Comparison of ENCODE assay signal across 7 cellular contexts in genomic region chr19:57849666-57850473, GRCh38. TPM values are rescaled to one million over a fixed set of nuclear protein-coding genes. Genes with fewer than 3 reads are reported as not detected.
DNase-seq lines count a peak whose midpoint lies in the region; ATAC-seq, FAIRE-seq and TF ChIP-seq lines count a peak whose summit lies in the region.
"Not testable (repeated sequence)": the region's sequence is repeated elsewhere in the genome, so short reads cannot be mapped to it uniquely, and the experiment has no call there.

Gene ZNF587 (plus strand): TSS chr19:57849859. CDS start chr19:57850039, 180 bp downstream.

- WGBS in body of pancreas, 2 donors = 4 to 6% methylated on average over 25 to 42 of the region's 42 CpGs
- WGBS in iPS DF 6.9 (ENCODE audit: insufficient coverage, insufficient read length) = no CpG with 5 or more reads among the region's 42 CpGs
- 0% methylated on average over 42 of the region's 42 CpGs for WGBS in sigmoid colon, 2 donors

- TF ChIP-seq POLR2A in body of pancreas (IDR thresholded peaks at IDR 0.05) = peak in 2 of 3 donors; percentile 46 to 64
- TF ChIP-seq POLR2A in sigmoid colon (IDR thresholded peaks at IDR 0.05) = not testable (repeated sequence)

- FAIRE-seq in TTC549 (lab: Jason Lieb, UNC) = peak; percentile 63

- H3K36me3 ChIP-seq in body of pancreas (replicated peaks in 1 of 2; ENCODE audit: insufficient read depth in 1 of 2, low read depth in 2 of 2); iPS DF 6.9 (ENCODE audit: control insufficient read depth, insufficient read depth, low read length): not testable (repeated sequence)
- H3K36me3 ChIP-seq in sigmoid colon = peaks cover 0 to 14% (median 0%) of the 10 kb centered on the region in 4 donors

- not testable (repeated sequence) for TF ChIP-seq CTCF in body of pancreas (IDR thresholded peaks at IDR 0.05); sigmoid colon (IDR thresholded peaks at IDR 0.05)

- DNase-seq in NCI-H2081 treated with DMSO at 0.1 percent for 48 hours (lab: John Stamatoyannopoulos, UW) (peak; percentile 24), body of pancreas (peak; percentile 65 to 79 (median 70)), iPS DF 6.9 (ENCODE audit: low read depth, low spot score) (peak; percentile 48), sigmoid colon (peak; percentile 76)

- H3K4me3 ChIP-seq in body of pancreas (peak within 1 kb of the TSS; percentile 56 to 59), iPS DF 6.9 (ENCODE audit: low read length) (peak within 1 kb of the TSS; percentile 53; the same call in 1 of the 2 replicates), sigmoid colon (peak within 1 kb of the TSS; percentile 57 to 70 (median 61))

- peaks cover 13% of the 10 kb centered on the region for H3K4me1 ChIP-seq in body of pancreas
- H3K4me1 ChIP-seq in iPS DF 6.9 (ENCODE audit: control insufficient read depth, insufficient read depth, low read length) = not testable (repeated sequence)
- peaks cover 0 to 16% (median 14%) of the 10 kb centered on the region in 4 donors for H3K4me1 ChIP-seq in sigmoid colon

- intact Hi-C loops in body of pancreas (cut with DNase I) = not testable (repeated sequence)
- intact Hi-C loops in sigmoid colon (cut with DNase I) = loop anchor here (5.0 kb wide), 1 partner anchor 38 kb away; the partner anchor contains the start of gene ZNF552

- H3K27ac ChIP-seq in body of pancreas (peak within 1 kb of the TSS; percentile 16 to 80 (median 69)), sigmoid colon (peak within 1 kb of the TSS; percentile 69 to 73 (median 69))
- H3K27ac ChIP-seq in iPS DF 6.9 (ENCODE audit: low read length) = not testable (repeated sequence)

- ATAC-seq in GM18508 (IDR thresholded peaks at IDR 0.05; ENCODE audit: insufficient read depth, unreplicated experiment) (peak; percentile 84), HG03025 (IDR thresholded peaks at IDR 0.05; ENCODE audit: low FRiP score, unreplicated experiment) (peak; percentile 81), body of pancreas (peak; percentile 96)

- H3K9me3 ChIP-seq in body of pancreas; iPS DF 6.9 (ENCODE audit: control insufficient read depth, insufficient read depth, low read length); sigmoid colon: not testable (repeated sequence)

- not testable (repeated sequence) for TF ChIP-seq EP300 in sigmoid colon (IDR thresholded peaks at IDR 0.05)

- H3K27me3 ChIP-seq in body of pancreas; iPS DF 6.9 (ENCODE audit: control insufficient read depth, insufficient read depth, low read length); sigmoid colon: not testable (repeated sequence)

RNA-seq across cellular contexts. Expression of gene ZNF587, which starts in this region (rescaled TPM):
- total RNA-seq in body of pancreas (10 to 100 TPM; 13.7 to 20.1 TPM), sigmoid colon (10 to 100 TPM; 22.8 to 39.0 (median 33.1) TPM)
- polyA plus RNA-seq in sigmoid colon = 10 to 100 TPM in 1 of 3 donors, 1 to 10 TPM in 2; 4.2 to 26.8 (median 4.2) TPM

Comparison
In these comparisons a context has a peak if more than half of its experiments do, and no peak if none do; other contexts are left out.
1. DNase-seq: peak in every context shown above with its lines; median percentile 76 in sigmoid colon; 70 in body of pancreas; 48 in iPS DF 6.9; 24 in NCI-H2081 treated with DMSO at 0.1 percent for 48 hours.